9 cellular contexts compared by ENCODE assay signal in the genomic region with DNA sequence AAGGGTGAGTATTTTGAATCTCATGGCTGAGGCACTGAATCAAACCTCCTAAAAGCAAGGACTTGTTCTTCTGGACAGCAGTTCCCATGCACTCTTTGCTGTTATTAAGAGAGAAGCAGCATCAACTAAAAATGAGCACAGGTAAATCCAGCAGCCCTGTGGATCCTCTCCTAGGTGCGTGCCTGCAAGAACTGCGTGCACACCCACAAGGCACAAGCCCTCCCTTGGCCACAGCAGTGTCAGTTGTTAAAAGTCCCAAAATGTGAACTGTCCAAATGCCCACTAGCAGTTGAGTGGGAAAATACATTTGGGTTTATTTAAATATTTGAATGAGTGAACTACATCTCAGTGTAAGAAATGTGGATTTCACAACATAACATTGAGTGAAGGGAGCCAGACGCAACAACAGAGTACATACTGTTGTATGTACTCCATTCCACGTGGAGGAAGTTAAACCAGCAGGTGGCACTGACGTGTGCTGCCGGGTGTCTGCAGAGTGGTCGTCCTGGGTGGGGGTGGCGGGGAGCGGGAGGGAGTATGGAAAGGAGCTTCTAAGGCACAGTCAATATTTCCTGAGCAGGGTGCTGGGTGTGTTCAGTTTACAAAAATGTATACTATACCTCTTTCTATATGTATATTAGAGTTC.
DNase-seq lines count a peak whose midpoint lies in the region; ATAC-seq, FAIRE-seq and TF ChIP-seq lines count a peak whose summit lies in the region.
"Had no signal": no experiment of that assay in that cellular context is flagged by ENCODE, and none has a peak within 500 bp of the region (broad histone marks: within the 10 kb centered on the region; RNA-seq: fewer than 3 reads in every experiment).

No MANE protein-coding gene starts in this region.

- peak overlapping the region; percentile 55 for H3K9ac ChIP-seq in adipocyte (ENCODE audit: low read length)

- no peak for ATAC-seq in GM18858 (IDR thresholded peaks at IDR 0.05; ENCODE audit: unreplicated experiment)

- no peaks in the 10 kb centered on the region for H3K9me3 ChIP-seq in adipocyte (ENCODE audit: control insufficient read depth, low read length)
- H3K9me3 ChIP-seq: testis had no signal

- no peaks in the 10 kb centered on the region for H3K36me3 ChIP-seq in adipocyte (ENCODE audit: control insufficient read depth, insufficient read depth, low read length, severe bottlenecking)

- DNase-seq in HFF-Myc (ENCODE audit: extremely low read depth, low read depth) (no peak), adipocyte (ENCODE audit: low read depth) (peak; percentile 79), lung microvascular endothelial cell (ENCODE audit: low read depth in 2 of 2) (peak; percentile 43 to 78), OCI-M2 (lab: John Stamatoyannopoulos, UW; ENCODE audit: unreplicated experiment) (no peak), GM12891 (ENCODE audit: insufficient read length, low spot score) (no peak), T-helper 9 cell (no peak)
- DNase-seq: testis had no signal

- H3K27me3 ChIP-seq in adipocyte (replicated peaks; ENCODE audit: control insufficient read depth, insufficient read depth, low read length) = no peaks in the 10 kb centered on the region
- H3K27me3 ChIP-seq: testis had no signal

- peak; percentile 26 for TF ChIP-seq CTCF in C4-2B (conservative IDR thresholded peaks at IDR 0.05)
- TF ChIP-seq CTCF in HFF-Myc (IDR thresholded peaks at IDR 0.05; ENCODE audit: low read depth, low read length, missing control alignments) = peak; percentile 44

- H3K4me1 ChIP-seq in adipocyte (ENCODE audit: control insufficient read depth, insufficient read depth, low read length) = peaks cover 22% of the 10 kb centered on the region
- H3K4me1 ChIP-seq: testis had no signal

- no peak overlapping the region for H3K4me3 ChIP-seq in HFF-Myc (replicated peaks; ENCODE audit: low read depth, low read length)
- H3K4me3 ChIP-seq in adipocyte (ENCODE audit: low read length) = no peak overlapping the region
- H3K4me3 ChIP-seq: testis had no signal

- TF ChIP-seq POLR2A in GM12891 (IDR thresholded peaks at IDR 0.05; ENCODE audit: low read depth, low read length) = no peak

- no peak for FAIRE-seq in GM12891 (lab: Jason Lieb, UNC)

- no peak overlapping the region for H3K27ac ChIP-seq in C4-2B
- H3K27ac ChIP-seq: testis had no signal

TF ChIP-seq in GM12891, 5 proteins besides CTCF, POLR2A, EP300 and RAD21:
- no peak for TF ChIP-seq POU2F2 (IDR thresholded peaks at IDR 0.05; ENCODE audit: low read depth, low read length)
- TF ChIP-seq TAF1 (IDR thresholded peaks at IDR 0.05; ENCODE audit: low read depth, low read length) = no peak
- no peak for TF ChIP-seq PAX5 (IDR thresholded peaks at IDR 0.05; ENCODE audit: insufficient read depth, low read length, severe bottlenecking)
- TF ChIP-seq SPI1 (IDR thresholded peaks at IDR 0.05; ENCODE audit: low read depth, low read length) = no peak
- TF ChIP-seq POLR2AphosphoS5 (IDR thresholded peaks at IDR 0.05; ENCODE audit: low read depth, low read length) = no peak

Comparison
In these comparisons a context has a peak if more than half of its experiments do, and no peak if none do; other contexts are left out.
1. DNase-seq: peak in adipocyte (single experiment) and lung microvascular endothelial cell (2 of 2); none in HFF-Myc (single experiment), OCI-M2 (single experiment), GM12891 (single experiment) and T-helper 9 cell (single experiment).